Comparison of ENCODE assay signal across 1 cellular context in the genomic region with DNA sequence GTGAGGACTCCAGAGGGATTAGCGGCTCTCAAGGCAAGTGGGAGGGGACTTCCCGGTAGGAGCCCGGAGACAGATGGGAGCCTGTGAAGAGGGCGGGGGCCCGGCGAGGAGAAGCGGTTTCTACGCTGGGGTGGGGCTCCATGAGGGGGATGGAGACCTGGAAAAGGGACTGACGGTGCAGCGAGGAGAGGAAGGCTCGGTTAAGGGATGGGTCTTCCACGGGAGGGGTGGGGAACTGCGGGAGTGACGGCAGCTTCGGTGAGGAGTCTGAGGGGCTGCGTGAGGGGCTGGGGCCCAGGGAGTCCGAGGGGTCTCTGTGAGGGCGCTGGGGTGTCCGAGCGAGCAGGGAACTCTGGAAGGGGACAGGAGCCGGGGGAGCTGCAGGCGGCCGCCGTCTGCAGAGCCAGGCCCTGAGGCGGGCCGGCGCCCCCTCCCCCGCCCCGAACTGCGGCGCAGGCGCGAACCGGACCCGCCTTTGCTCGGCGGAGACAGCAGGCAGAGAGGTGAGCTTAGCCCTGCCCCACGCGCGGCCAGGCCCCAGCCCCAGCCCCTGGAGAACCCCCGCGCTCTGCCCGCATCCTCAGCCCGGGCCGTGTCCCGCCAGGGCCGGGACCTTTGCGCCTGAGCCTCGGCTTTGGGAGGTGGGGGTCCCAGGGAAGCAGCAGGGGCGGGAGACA.
TF ChIP-seq lines count a peak whose summit lies in the region.

TSS of gene NRSN2 (plus strand) at position 472 of the 677 bp plus-strand sequence. CDS start 2,533 bp downstream, outside the sequence.

TF ChIP-seq in HepG2, 621 proteins besides CTCF, POLR2A, EP300 and RAD21 (continued from another document and continues in another):
- TF ChIP-seq ZNF646 (CRISPR knock-in tag; IDR thresholded peaks at IDR 0.05): no peak
- peak; percentile 49 for TF ChIP-seq POLR2G (IDR thresholded peaks at IDR 0.05; ENCODE audit: low read depth, low read length)
- TF ChIP-seq IKZF4 (CRISPR knock-in tag; IDR thresholded peaks at IDR 0.05; ENCODE audit: borderline replicate concordance, low read depth, not compliant biosample characterization): peak; percentile 27
- 0 out of 2 replicates have a peak, but pooled peaks have one; percentile 4 for TF ChIP-seq SKIL (CRISPR knock-in tag; IDR thresholded peaks at IDR 0.05; ENCODE audit: borderline replicate concordance)
- TF ChIP-seq KDM3A (CRISPR knock-in tag; IDR thresholded peaks at IDR 0.05; ENCODE audit: low read depth): no peak
- TF ChIP-seq KMT2B (CRISPR knock-in tag; IDR thresholded peaks at IDR 0.05): 0 out of 2 replicates have a peak, but pooled peaks have one; percentile 52
- TF ChIP-seq ZMAT5 (CRISPR knock-in tag; IDR thresholded peaks at IDR 0.05; ENCODE audit: borderline replicate concordance, low read depth): no peak
- no peak; the same call in 1 of the 2 replicates for TF ChIP-seq FOXK1 (CRISPR knock-in tag; IDR thresholded peaks at IDR 0.05; ENCODE audit: borderline replicate concordance, low read depth)
- TF ChIP-seq KLF9 (CRISPR knock-in tag; IDR thresholded peaks at IDR 0.05; ENCODE audit: low read depth): no peak
- TF ChIP-seq RFXAP (CRISPR knock-in tag; IDR thresholded peaks at IDR 0.05; ENCODE audit: borderline replicate concordance): no peak
- TF ChIP-seq PLSCR1 (CRISPR knock-in tag; IDR thresholded peaks at IDR 0.05; ENCODE audit: borderline replicate concordance): no peak
- TF ChIP-seq, protein P1, sequence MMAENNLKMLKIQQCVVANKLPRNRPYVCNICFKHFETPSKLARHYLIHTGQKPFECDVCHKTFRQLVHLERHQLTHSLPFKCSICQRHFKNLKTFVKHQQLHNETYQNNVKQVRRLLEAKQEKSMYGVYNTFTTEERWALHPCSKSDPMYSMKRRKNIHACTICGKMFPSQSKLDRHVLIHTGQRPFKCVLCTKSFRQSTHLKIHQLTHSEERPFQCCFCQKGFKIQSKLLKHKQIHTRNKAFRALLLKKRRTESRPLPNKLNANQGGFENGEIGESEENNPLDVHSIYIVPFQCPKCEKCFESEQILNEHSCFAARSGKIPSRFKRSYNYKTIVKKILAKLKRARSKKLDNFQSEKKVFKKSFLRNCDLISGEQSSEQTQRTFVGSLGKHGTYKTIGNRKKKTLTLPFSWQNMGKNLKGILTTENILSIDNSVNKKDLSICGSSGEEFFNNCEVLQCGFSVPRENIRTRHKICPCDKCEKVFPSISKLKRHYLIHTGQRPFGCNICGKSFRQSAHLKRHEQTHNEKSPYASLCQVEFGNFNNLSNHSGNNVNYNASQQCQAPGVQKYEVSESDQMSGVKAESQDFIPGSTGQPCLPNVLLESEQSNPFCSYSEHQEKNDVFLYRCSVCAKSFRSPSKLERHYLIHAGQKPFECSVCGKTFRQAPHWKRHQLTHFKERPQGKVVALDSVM (CRISPR knock-in tag; IDR thresholded peaks at IDR 0.05): peak; percentile 66; the same call in 1 of the 2 replicates
- TF ChIP-seq SNAPC2 (CRISPR knock-in tag; IDR thresholded peaks at IDR 0.05): 0 out of 2 replicates have a peak, but pooled peaks have one; percentile 60
- TF ChIP-seq CAMTA2 (CRISPR knock-in tag; IDR thresholded peaks at IDR 0.05; ENCODE audit: borderline replicate concordance): peak; percentile 76; the same call in 1 of the 2 replicates
- TF ChIP-seq KAT2B (IDR thresholded peaks at IDR 0.05; ENCODE audit: borderline replicate concordance, low read depth, low read length): no peak
- no peak for TF ChIP-seq ELF4 (CRISPR knock-in tag; IDR thresholded peaks at IDR 0.05; ENCODE audit: borderline replicate concordance)
- no peak for TF ChIP-seq HOXA7 (CRISPR knock-in tag; IDR thresholded peaks at IDR 0.05)
- TF ChIP-seq HNF4A (CRISPR knock-in tag; IDR thresholded peaks at IDR 0.05): peak; percentile 24; the same call in 1 of the 2 replicates
- peak; percentile 90 for TF ChIP-seq HNRNPK (IDR thresholded peaks at IDR 0.05; ENCODE audit: low read depth, low read length, poor library complexity, severe bottlenecking)
- no peak for TF ChIP-seq STAT5B (CRISPR knock-in tag; IDR thresholded peaks at IDR 0.05)
- no peak for TF ChIP-seq CSRNP2 (CRISPR knock-in tag; conservative IDR thresholded peaks at IDR 0.05; ENCODE audit: low read depth)
- TF ChIP-seq NKX3-1 (CRISPR knock-in tag; IDR thresholded peaks at IDR 0.05): no peak
- peak; percentile 41 for TF ChIP-seq PHF20 (CRISPR knock-in tag; IDR thresholded peaks at IDR 0.05)
- TF ChIP-seq ZNF761 (CRISPR knock-in tag; conservative IDR thresholded peaks at IDR 0.05): no peak
- no peak for TF ChIP-seq SCMH1 (CRISPR knock-in tag; IDR thresholded peaks at IDR 0.05; ENCODE audit: borderline replicate concordance)
- peak; percentile 70 for TF ChIP-seq RBFOX2 (IDR thresholded peaks at IDR 0.05; ENCODE audit: low read depth, low read length)
- TF ChIP-seq ZBTB40 (IDR thresholded peaks at IDR 0.05): no peak
- TF ChIP-seq ZBTB40 (CRISPR knock-in tag; IDR thresholded peaks at IDR 0.05): peak; percentile 18; the same call in 1 of the 2 replicates
- TF ChIP-seq ATF7 (IDR thresholded peaks at IDR 0.05): no peak
- TF ChIP-seq ATF7 (CRISPR knock-in tag; IDR thresholded peaks at IDR 0.05): no peak
